Comparison of ENCODE assay signal across 1 cellular context in genomic region chr5:179907570-179908324, GRCh38.
A peak's percentile ranks its signal among the peaks of the same experiment; 100 is the strongest.
TF ChIP-seq lines count a peak whose summit lies in the region.

TBC1D9B (minus strand) TSS chr5:179907897; CDS start chr5:179907821, 76 bp downstream.

TF ChIP-seq in K562, 482 proteins besides CTCF, POLR2A, EP300 and RAD21 (continued from another document and continues in another):
- TF ChIP-seq, protein P1, sequence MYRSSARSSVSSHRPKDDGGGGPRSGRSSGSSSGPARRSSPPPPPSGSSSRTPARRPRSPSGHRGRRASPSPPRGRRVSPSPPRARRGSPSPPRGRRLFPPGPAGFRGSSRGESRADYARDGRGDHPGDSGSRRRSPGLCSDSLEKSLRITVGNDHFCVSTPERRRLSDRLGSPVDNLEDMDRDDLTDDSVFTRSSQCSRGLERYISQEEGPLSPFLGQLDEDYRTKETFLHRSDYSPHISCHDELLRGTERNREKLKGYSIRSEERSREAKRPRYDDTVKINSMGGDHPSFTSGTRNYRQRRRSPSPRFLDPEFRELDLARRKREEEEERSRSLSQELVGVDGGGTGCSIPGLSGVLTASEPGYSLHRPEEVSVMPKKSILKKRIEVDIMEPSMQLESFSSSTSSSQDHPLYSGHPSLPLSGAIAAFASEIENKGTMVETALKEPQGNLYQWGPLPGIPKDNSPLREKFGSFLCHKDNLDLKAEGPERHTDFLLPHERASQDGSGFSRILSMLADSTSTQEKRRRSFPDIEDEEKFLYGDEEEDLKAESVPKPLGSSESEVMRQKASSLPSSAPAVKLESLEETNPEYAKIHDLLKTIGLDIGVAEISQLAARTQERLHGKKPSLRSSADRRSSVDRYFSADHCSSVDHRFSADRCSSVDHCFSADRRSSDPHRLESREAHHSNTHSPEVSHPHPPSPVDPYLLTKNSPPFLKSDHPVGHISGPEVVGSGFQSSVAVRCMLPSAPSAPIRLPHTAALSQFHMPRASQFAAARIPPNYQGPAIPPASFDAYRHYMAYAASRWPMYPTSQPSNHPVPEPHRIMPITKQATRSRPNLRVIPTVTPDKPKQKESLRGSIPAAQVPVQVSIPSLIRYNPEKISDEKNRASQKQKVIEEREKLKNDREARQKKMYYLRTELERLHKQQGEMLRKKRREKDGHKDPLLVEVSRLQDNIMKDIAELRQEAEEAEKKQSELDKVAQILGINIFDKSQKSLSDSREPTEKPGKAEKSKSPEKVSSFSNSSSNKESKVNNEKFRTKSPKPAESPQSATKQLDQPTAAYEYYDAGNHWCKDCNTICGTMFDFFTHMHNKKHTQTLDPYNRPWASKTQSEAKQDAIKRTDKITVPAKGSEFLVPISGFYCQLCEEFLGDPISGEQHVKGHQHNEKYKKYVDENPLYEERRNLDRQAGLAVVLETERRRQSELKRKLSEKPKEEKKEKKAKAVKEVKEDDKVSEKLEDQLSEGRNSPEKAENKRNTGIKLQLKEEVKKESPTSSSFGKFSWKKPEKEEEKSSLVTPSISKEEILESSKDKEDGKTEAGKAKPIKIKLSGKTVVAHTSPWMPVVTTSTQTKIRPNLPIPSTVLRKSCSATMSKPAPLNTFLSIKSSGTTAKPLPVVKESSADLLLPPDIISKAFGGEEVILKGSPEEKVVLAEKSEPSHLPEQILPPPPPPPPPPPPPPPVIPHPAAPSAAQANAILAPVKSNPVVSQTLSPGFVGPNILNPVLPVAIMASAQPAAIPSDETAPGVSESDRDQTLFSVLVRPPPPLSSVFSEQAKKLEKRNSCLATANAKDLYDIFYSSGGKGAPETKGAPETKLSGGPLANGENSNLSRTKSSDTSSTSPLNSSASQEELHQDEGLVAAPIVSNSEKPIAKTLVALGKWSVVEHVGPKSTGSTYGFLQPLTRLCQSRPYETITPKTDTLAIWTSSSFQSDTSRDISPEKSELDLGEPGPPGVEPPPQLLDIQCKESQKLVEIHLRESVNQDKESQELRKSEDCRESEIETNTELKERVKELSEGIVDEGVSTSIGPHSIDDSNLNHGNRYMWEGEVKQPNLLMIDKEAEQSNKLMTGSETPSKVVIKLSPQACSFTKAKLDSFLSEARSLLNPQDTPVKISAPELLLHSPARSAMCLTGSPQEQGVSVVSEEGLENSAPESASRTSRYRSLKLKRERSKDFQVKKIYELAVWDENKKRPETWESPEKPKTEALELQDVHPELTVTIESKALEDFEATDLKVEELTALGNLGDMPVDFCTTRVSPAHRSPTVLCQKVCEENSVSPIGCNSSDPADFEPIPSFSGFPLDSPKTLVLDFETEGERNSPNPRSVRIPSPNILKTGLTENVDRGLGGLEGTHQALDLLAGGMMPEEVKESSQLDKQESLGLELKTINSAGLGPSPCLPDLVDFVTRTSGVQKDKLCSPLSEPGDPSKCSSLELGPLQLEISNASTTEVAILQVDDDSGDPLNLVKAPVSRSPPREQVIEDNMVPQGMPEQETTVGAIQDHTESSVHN (IDR thresholded peaks at IDR 0.05; ENCODE audit: borderline replicate concordance in 1 of 2, low read depth in 1 of 2): no peak
- no peak for TF ChIP-seq XRCC5 (IDR thresholded peaks at IDR 0.05; ENCODE audit: low read depth, low read length)
- no peak for TF ChIP-seq KLF10 (CRISPR knock-in tag; IDR thresholded peaks at IDR 0.05)
- TF ChIP-seq, protein P2, sequence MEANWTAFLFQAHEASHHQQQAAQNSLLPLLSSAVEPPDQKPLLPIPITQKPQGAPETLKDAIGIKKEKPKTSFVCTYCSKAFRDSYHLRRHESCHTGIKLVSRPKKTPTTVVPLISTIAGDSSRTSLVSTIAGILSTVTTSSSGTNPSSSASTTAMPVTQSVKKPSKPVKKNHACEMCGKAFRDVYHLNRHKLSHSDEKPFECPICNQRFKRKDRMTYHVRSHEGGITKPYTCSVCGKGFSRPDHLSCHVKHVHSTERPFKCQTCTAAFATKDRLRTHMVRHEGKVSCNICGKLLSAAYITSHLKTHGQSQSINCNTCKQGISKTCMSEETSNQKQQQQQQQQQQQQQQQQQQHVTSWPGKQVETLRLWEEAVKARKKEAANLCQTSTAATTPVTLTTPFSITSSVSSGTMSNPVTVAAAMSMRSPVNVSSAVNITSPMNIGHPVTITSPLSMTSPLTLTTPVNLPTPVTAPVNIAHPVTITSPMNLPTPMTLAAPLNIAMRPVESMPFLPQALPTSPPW (CRISPR knock-in tag; IDR thresholded peaks at IDR 0.05): peak; percentile 86
- no peak for TF ChIP-seq CEBPB (tag; IDR thresholded peaks at IDR 0.05)
- TF ChIP-seq POLR2AphosphoS5 (IDR thresholded peaks at IDR 0.05; ENCODE audit: control insufficient read depth, insufficient read depth, low read depth, low read length): 0 out of 2 replicates have a peak, but pooled peaks have one; percentile 41
- no peak for TF ChIP-seq ZC3H8 (IDR thresholded peaks at IDR 0.05)
- TF ChIP-seq, protein P3, sequence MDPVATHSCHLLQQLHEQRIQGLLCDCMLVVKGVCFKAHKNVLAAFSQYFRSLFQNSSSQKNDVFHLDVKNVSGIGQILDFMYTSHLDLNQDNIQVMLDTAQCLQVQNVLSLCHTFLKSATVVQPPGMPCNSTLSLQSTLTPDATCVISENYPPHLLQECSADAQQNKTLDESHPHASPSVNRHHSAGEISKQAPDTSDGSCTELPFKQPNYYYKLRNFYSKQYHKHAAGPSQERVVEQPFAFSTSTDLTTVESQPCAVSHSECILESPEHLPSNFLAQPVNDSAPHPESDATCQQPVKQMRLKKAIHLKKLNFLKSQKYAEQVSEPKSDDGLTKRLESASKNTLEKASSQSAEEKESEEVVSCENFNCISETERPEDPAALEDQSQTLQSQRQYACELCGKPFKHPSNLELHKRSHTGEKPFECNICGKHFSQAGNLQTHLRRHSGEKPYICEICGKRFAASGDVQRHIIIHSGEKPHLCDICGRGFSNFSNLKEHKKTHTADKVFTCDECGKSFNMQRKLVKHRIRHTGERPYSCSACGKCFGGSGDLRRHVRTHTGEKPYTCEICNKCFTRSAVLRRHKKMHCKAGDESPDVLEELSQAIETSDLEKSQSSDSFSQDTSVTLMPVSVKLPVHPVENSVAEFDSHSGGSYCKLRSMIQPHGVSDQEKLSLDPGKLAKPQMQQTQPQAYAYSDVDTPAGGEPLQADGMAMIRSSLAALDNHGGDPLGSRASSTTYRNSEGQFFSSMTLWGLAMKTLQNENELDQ (CRISPR knock-in tag; IDR thresholded peaks at IDR 0.05; ENCODE audit: borderline replicate concordance): no peak
- TF ChIP-seq PHTF2 (CRISPR knock-in tag; IDR thresholded peaks at IDR 0.05): no peak
- TF ChIP-seq NR2F6 (CRISPR knock-in tag; IDR thresholded peaks at IDR 0.05): no peak
- TF ChIP-seq PRPF4 (IDR thresholded peaks at IDR 0.05; ENCODE audit: insufficient read depth, low read depth, low read length, poor library complexity, severe bottlenecking): no peak
- no peak for TF ChIP-seq CBX2 (IDR thresholded peaks at IDR 0.05; ENCODE audit: insufficient read depth, low read length, poor library complexity, severe bottlenecking)
- peak; percentile 82; the same call in 1 of the 2 replicates for TF ChIP-seq PHF8 (IDR thresholded peaks at IDR 0.05; ENCODE audit: borderline replicate concordance, low read length)
- TF ChIP-seq RUNX1 (IDR thresholded peaks at IDR 0.05; ENCODE audit: low read depth): no peak
- TF ChIP-seq FIP1L1 (IDR thresholded peaks at IDR 0.05; ENCODE audit: low read depth, low read length, poor library complexity, severe bottlenecking): peak; percentile 42
- no peak for TF ChIP-seq NFRKB (IDR thresholded peaks at IDR 0.05; ENCODE audit: low read depth)
- 0 out of 2 replicates have a peak, but pooled peaks have one; percentile 68 for TF ChIP-seq CBX1 (IDR thresholded peaks at IDR 0.05; ENCODE audit: low read depth)
- 0 out of 4 replicates have a peak, but pooled peaks of 1 of the 2 experiments have one; percentile 34 for TF ChIP-seq SIN3A (IDR thresholded peaks at IDR 0.05; ENCODE audit: borderline replicate concordance in 2 of 2, control insufficient read depth in 1 of 2, low read depth in 2 of 2, low read length in 2 of 2)
- peak; percentile 38 for TF ChIP-seq KDM5B (IDR thresholded peaks at IDR 0.05; ENCODE audit: insufficient replicate concordance, low read depth, low read length)
- TF ChIP-seq, protein P4, sequence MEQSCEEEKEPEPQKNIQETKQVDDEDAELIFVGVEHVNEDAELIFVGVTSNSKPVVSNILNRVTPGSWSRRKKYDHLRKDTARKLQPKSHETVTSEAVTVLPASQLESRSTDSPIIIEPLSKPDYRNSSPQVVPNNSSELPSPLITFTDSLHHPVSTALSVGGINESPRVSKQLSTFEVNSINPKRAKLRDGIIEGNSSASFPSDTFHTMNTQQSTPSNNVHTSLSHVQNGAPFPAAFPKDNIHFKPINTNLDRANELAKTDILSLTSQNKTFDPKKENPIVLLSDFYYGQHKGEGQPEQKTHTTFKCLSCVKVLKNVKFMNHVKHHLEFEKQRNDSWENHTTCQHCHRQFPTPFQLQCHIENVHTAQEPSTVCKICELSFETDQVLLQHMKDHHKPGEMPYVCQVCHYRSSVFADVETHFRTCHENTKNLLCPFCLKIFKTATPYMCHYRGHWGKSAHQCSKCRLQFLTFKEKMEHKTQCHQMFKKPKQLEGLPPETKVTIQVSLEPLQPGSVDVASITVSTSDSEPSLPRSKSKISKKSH (CRISPR knock-in tag; IDR thresholded peaks at IDR 0.05): no peak
- TF ChIP-seq ILK (tag; IDR thresholded peaks at IDR 0.05; ENCODE audit: borderline replicate concordance, low read depth): no peak
- no peak for TF ChIP-seq BCL6 (CRISPR knock-in tag; IDR thresholded peaks at IDR 0.05)
- TF ChIP-seq NFYB (IDR thresholded peaks at IDR 0.05; ENCODE audit: extremely low read depth, insufficient read length): no peak
- TF ChIP-seq, protein P5, sequence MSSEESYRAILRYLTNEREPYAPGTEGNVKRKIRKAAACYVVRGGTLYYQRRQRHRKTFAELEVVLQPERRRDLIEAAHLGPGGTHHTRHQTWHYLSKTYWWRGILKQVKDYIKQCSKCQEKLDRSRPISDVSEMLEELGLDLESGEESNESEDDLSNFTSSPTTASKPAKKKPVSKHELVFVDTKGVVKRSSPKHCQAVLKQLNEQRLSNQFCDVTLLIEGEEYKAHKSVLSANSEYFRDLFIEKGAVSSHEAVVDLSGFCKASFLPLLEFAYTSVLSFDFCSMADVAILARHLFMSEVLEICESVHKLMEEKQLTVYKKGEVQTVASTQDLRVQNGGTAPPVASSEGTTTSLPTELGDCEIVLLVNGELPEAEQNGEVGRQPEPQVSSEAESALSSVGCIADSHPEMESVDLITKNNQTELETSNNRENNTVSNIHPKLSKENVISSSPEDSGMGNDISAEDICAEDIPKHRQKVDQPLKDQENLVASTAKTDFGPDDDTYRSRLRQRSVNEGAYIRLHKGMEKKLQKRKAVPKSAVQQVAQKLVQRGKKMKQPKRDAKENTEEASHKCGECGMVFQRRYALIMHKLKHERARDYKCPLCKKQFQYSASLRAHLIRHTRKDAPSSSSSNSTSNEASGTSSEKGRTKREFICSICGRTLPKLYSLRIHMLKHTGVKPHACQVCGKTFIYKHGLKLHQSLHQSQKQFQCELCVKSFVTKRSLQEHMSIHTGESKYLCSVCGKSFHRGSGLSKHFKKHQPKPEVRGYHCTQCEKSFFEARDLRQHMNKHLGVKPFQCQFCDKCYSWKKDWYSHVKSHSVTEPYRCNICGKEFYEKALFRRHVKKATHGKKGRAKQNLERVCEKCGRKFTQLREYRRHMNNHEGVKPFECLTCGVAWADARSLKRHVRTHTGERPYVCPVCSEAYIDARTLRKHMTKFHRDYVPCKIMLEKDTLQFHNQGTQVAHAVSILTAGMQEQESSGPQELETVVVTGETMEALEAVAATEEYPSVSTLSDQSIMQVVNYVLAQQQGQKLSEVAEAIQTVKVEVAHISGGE (CRISPR knock-in tag; IDR thresholded peaks at IDR 0.05): peak in 1 of 3 experiments; percentile 59; a peak in 2 of 6 replicates
- TF ChIP-seq CLOCK (CRISPR knock-in tag; IDR thresholded peaks at IDR 0.05; ENCODE audit: borderline replicate concordance): no peak
- TF ChIP-seq BMI1 (IDR thresholded peaks at IDR 0.05; ENCODE audit: low read length): no peak
- TF ChIP-seq ZNF696 (CRISPR knock-in tag; conservative IDR thresholded peaks at IDR 0.05): no peak
- no peak for TF ChIP-seq MXI1 (IDR thresholded peaks at IDR 0.05; ENCODE audit: low read depth, low read length)
- TF ChIP-seq, protein P6, sequence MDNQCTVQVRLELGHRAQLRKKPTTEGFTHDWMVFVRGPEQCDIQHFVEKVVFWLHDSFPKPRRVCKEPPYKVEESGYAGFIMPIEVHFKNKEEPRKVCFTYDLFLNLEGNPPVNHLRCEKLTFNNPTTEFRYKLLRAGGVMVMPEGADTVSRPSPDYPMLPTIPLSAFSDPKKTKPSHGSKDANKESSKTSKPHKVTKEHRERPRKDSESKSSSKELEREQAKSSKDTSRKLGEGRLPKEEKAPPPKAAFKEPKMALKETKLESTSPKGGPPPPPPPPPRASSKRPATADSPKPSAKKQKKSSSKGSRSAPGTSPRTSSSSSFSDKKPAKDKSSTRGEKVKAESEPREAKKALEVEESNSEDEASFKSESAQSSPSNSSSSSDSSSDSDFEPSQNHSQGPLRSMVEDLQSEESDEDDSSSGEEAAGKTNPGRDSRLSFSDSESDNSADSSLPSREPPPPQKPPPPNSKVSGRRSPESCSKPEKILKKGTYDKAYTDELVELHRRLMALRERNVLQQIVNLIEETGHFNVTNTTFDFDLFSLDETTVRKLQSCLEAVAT (IDR thresholded peaks at IDR 0.05): no peak
- TF ChIP-seq TSC22D4 (tag; IDR thresholded peaks at IDR 0.05): no peak
- TF ChIP-seq ZBTB1 (CRISPR knock-in tag; IDR thresholded peaks at IDR 0.05; ENCODE audit: borderline replicate concordance, low read depth): peak; percentile 86
- TF ChIP-seq CXXC5 (CRISPR knock-in tag; IDR thresholded peaks at IDR 0.05): peak; percentile 92
- TF ChIP-seq, protein P7, sequence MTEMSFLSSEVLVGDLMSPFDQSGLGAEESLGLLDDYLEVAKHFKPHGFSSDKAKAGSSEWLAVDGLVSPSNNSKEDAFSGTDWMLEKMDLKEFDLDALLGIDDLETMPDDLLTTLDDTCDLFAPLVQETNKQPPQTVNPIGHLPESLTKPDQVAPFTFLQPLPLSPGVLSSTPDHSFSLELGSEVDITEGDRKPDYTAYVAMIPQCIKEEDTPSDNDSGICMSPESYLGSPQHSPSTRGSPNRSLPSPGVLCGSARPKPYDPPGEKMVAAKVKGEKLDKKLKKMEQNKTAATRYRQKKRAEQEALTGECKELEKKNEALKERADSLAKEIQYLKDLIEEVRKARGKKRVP (CRISPR knock-in tag; IDR thresholded peaks at IDR 0.05): no peak
- no peak for TF ChIP-seq MEF2D (tag; conservative IDR thresholded peaks at IDR 0.05; ENCODE audit: low read depth)
- TF ChIP-seq MYC (IDR thresholded peaks at IDR 0.05; ENCODE audit: low read depth, low read length): peak; percentile 55
- TF ChIP-seq MYC (CRISPR knock-in tag; IDR thresholded peaks at IDR 0.05; ENCODE audit: borderline replicate concordance, low read depth): no peak
- peak; percentile 42; the same call in 1 of the 2 replicates for TF ChIP-seq EGR1 (conservative IDR thresholded peaks at IDR 0.05)
